In genomic region chr1:203009185-203009584, GRCh38 we compare ENCODE assay signal across 16 cellular contexts. TPM values are rescaled to one million over a fixed set of nuclear protein-coding genes. Genes with fewer than 3 reads are reported as not detected.
DNase-seq lines count a peak whose midpoint lies in the region; ATAC-seq and TF ChIP-seq lines count a peak whose summit lies in the region.
"Had no signal": no experiment of that assay in that cellular context is flagged by ENCODE, and none has a peak within 500 bp of the region (broad histone marks: within the 10 kb centered on the region; RNA-seq: fewer than 3 reads in every experiment).

No MANE protein-coding gene starts in this region.

- H3K36me3 ChIP-seq in mesodermal cell (ENCODE audit: control insufficient read depth, insufficient read depth, low read length) (peaks cover 57% of the 10 kb centered on the region), SK-N-SH (replicated peaks in 1 of 2; ENCODE audit: control insufficient read depth in 1 of 2, insufficient read depth in 2 of 2, low read length in 1 of 2) (peaks cover 32 to 40% of the 10 kb centered on the region in 2 experiments)

- no peaks in the 10 kb centered on the region for H3K27me3 Mint-ChIP-seq in stimulated activated naive CD8-positive, alpha-beta T cell treated with anti-CD3 and anti-CD28 coated beads, Interleukin-15, Interleukin-2, amounts not matched to agents 100 ng/mL and 50 ng/mL, for 24 hours
- H3K27me3 Mint-ChIP-seq in activated CD8-positive, alpha-beta T cell treated with anti-CD3 and anti-CD28 coated beads for 36 hours: no peaks in the 10 kb centered on the region

- H3K27me3 ChIP-seq in SK-N-SH (ENCODE audit: insufficient read depth): no peaks in the 10 kb centered on the region
- H3K27me3 ChIP-seq: body of pancreas, left lung, neutrophil, spleen had no signal

- H3K9ac ChIP-seq in SK-N-SH: no peak overlapping the region

- no CpG with 5 or more reads among the region's 3 CpGs for WGBS in mesodermal cell (ENCODE audit: insufficient coverage in 2 of 2), 2 experiments
- WGBS in SK-N-SH (ENCODE audit: low lambda C conversion rate): 99% methylated on average over 3 of the region's 3 CpGs

- H3K79me2 ChIP-seq in SK-N-SH (ENCODE audit: insufficient read depth): peaks cover 65% of the 10 kb centered on the region

- peaks cover 40% of the 10 kb centered on the region for H3K4me1 Mint-ChIP-seq in stimulated activated naive CD8-positive, alpha-beta T cell treated with anti-CD3 and anti-CD28 coated beads, Interleukin-15, Interleukin-2, amounts not matched to agents 100 ng/mL and 50 ng/mL, for 24 hours (ENCODE audit: low read depth)
- H3K4me1 Mint-ChIP-seq in activated CD8-positive, alpha-beta T cell treated with anti-CD3 and anti-CD28 coated beads for 36 hours (ENCODE audit: low read depth): peaks cover 35% of the 10 kb centered on the region

- no peak for DNase-seq in stimulated activated naive CD8-positive, alpha-beta T cell treated with anti-CD3 and anti-CD28 coated beads, Interleukin-15, Interleukin-2, amounts not matched to agents 100 U/mL and 50 U/mL, for 24 hours
- no peak for DNase-seq in activated CD8-positive, alpha-beta T cell treated with anti-CD3 and anti-CD28 coated beads for 36 hours
- no peak for DNase-seq in SK-N-SH
- no peak for DNase-seq in head of caudate nucleus
- no peak for DNase-seq in NK-92 treated with Interleukin-12 subunit alpha and Interleukin-12 subunit beta, amount 100 ng/mL, for 24 hours (lab: John Stamatoyannopoulos, UW)
- DNase-seq in left cardiac atrium: no peak
- DNase-seq: body of pancreas, DMS153, hypothalamus, left lung, NCI-H1436 treated with DMSO at 0.1 percent for 48 hours, spleen had no signal

- no peak overlapping the region for H2AFZ ChIP-seq in SK-N-SH (ENCODE audit: low read depth)

- no peak overlapping the region for H3K4me2 ChIP-seq in SK-N-SH

- POLR2A ChIA-PET in activated CD8-positive, alpha-beta T cell treated with anti-CD3 and anti-CD28 coated beads for 36 hours (lab: Charles Lee): interaction anchor here (1.1 to 3.4 kb wide), 3 partner anchors 13 to 43 kb away, joined by 4 to 15 read pairs (median 4); no protein-coding TSS in a partner anchor
- POLR2A ChIA-PET in SK-N-SH (lab: Yijun Ruan, JAX): no interaction called here

- no peak for TF ChIP-seq RAD21 in SK-N-SH (IDR thresholded peaks at IDR 0.05; ENCODE audit: low read length)

- H3K27ac Mint-ChIP-seq in stimulated activated naive CD8-positive, alpha-beta T cell treated with anti-CD3 and anti-CD28 coated beads, Interleukin-15, Interleukin-2, amounts not matched to agents 100 ng/mL and 50 ng/mL, for 24 hours: peak overlapping the region; percentile 67
- H3K27ac Mint-ChIP-seq in activated CD8-positive, alpha-beta T cell treated with anti-CD3 and anti-CD28 coated beads for 36 hours: no peak overlapping the region

- no peak for ATAC-seq in stimulated activated naive CD8-positive, alpha-beta T cell treated with anti-CD3 and anti-CD28 coated beads, Interleukin-15, Interleukin-2, amounts not matched to agents 100 U/mL and 50 U/mL, for 24 hours
- ATAC-seq in activated CD8-positive, alpha-beta T cell treated with anti-CD3 and anti-CD28 coated beads for 36 hours: no peak
- no peak for ATAC-seq in left cardiac atrium
- ATAC-seq: activated CD4-positive, CD25-positive, alpha-beta regulatory T cell treated with anti-CD3 and anti-CD28 coated beads, Interleukin-2, amount 50 U/mL, for 24 hours; body of pancreas; left lung had no signal

- H3F3A ChIP-seq in SK-N-SH (replicated peaks; ENCODE audit: insufficient read depth): peaks cover 9% of the 10 kb centered on the region

- H4K20me1 ChIP-seq in SK-N-SH (ENCODE audit: insufficient read depth): no peaks in the 10 kb centered on the region; the same call in 1 of the 2 replicates

- peaks cover 15% of the 10 kb centered on the region for H3K4me1 ChIP-seq in mesodermal cell (ENCODE audit: control insufficient read depth, insufficient read depth, low read length, poor library complexity, severe bottlenecking)
- H3K4me1 ChIP-seq in SK-N-SH (ENCODE audit: control insufficient read depth in 1 of 2, insufficient read depth in 2 of 2, low read depth in 1 of 2, low read length in 1 of 2): peaks cover 6 to 10% of the 10 kb centered on the region in 2 experiments; a peak in 3 of 4 replicates

- H3K27ac ChIP-seq in mesodermal cell (ENCODE audit: low read depth, low read length, severe bottlenecking): no peak overlapping the region
- no peak overlapping the region for H3K27ac ChIP-seq in SK-N-SH (ENCODE audit: low read depth in 2 of 2, low read length in 1 of 2)
- H3K27ac ChIP-seq: left lung, neutrophil had no signal

- H3K4me3 Mint-ChIP-seq in stimulated activated naive CD8-positive, alpha-beta T cell treated with anti-CD3 and anti-CD28 coated beads, Interleukin-15, Interleukin-2, amounts not matched to agents 100 ng/mL and 50 ng/mL, for 24 hours: peak overlapping the region; percentile 96
- peak overlapping the region; percentile 83 for H3K4me3 Mint-ChIP-seq in activated CD8-positive, alpha-beta T cell treated with anti-CD3 and anti-CD28 coated beads for 36 hours

- TF ChIP-seq EP300 in SK-N-SH (IDR thresholded peaks at IDR 0.05; ENCODE audit: borderline replicate concordance in 1 of 2, low read depth in 1 of 2, low read length in 1 of 2): no peak

- TF ChIP-seq CTCF in activated CD8-positive, alpha-beta T cell treated with anti-CD3 and anti-CD28 coated beads for 36 hours (IDR thresholded peaks at IDR 0.05): no peak
- TF ChIP-seq CTCF in SK-N-SH (IDR thresholded peaks at IDR 0.05): no peak

- intact Hi-C loops in activated CD8-positive, alpha-beta T cell treated with anti-CD3 and anti-CD28 coated beads for 36 hours (cut with micrococcal nuclease): loop anchor here (10.0 kb wide), 2 partner anchors 254 to 664 kb away; partner anchors contain the start of genes PPP1R12B and UBE2T
- intact Hi-C loops in head of caudate nucleus (cut with DNase I) (no loop called here), left cardiac atrium (cut with DNase I) (loop anchor here in 1 of 2 donors (10.0 kb wide), 1 partner anchor 84 kb away; the partner anchor contains the start of gene KLHL12)

- no peaks in the 10 kb centered on the region for H3K9me2 ChIP-seq in SK-N-SH

- no peaks in the 10 kb centered on the region for H3K9me3 Mint-ChIP-seq in stimulated activated naive CD8-positive, alpha-beta T cell treated with anti-CD3 and anti-CD28 coated beads, Interleukin-15, Interleukin-2, amounts not matched to agents 100 ng/mL and 50 ng/mL, for 24 hours
- no peaks in the 10 kb centered on the region for H3K9me3 Mint-ChIP-seq in activated CD8-positive, alpha-beta T cell treated with anti-CD3 and anti-CD28 coated beads for 36 hours

- peaks cover 40% of the 10 kb centered on the region for H3K36me3 Mint-ChIP-seq in stimulated activated naive CD8-positive, alpha-beta T cell treated with anti-CD3 and anti-CD28 coated beads, Interleukin-15, Interleukin-2, amounts not matched to agents 100 ng/mL and 50 ng/mL, for 24 hours (ENCODE audit: low read depth)
- peaks cover 24% of the 10 kb centered on the region for H3K36me3 Mint-ChIP-seq in activated CD8-positive, alpha-beta T cell treated with anti-CD3 and anti-CD28 coated beads for 36 hours (ENCODE audit: low read depth)

- H3K4me3 ChIP-seq in mesodermal cell (ENCODE audit: extremely low read depth, insufficient read depth, low read length, poor library complexity, severe bottlenecking): peak overlapping the region; percentile 7
- H3K4me3 ChIP-seq in SK-N-SH (ENCODE audit: low read depth in 2 of 2, low read length in 1 of 2): no peak overlapping the region
- H3K4me3 ChIP-seq: body of pancreas had no signal

- H3K9me3 ChIP-seq in mesodermal cell (ENCODE audit: control insufficient read depth, low read length): no peaks in the 10 kb centered on the region
- H3K9me3 ChIP-seq in SK-N-SH: no peaks in the 10 kb centered on the region
- H3K9me3 ChIP-seq: body of pancreas, left lung, neutrophil, spleen had no signal

- CTCF ChIA-PET in activated CD8-positive, alpha-beta T cell treated with anti-CD3 and anti-CD28 coated beads for 36 hours (lab: Charles Lee): interaction anchor here (0.8 to 1.4 kb wide), 3 partner anchors 10 to 31 kb away, joined by 3 to 5 read pairs (median 3); no protein-coding TSS in a partner anchor
- CTCF ChIA-PET in SK-N-SH (lab: Yijun Ruan, JAX): interaction anchor here (2.2 to 2.6 kb wide), 2 partner anchors 10 to 109 kb away, joined by 6 to 10 read pairs; no protein-coding TSS in a partner anchor

TF ChIP-seq in SK-N-SH, 30 proteins besides CTCF, POLR2A, EP300 and RAD21 (continues in another document):
- no peak for TF ChIP-seq RCOR1 (IDR thresholded peaks at IDR 0.05; ENCODE audit: low read length)

RNA-seq across cellular contexts. Expression of gene TMEM183A, which starts 2.0 kb away (rescaled TPM):
- 10 to 100 TPM; 76.5 to 82.2 TPM for total RNA-seq in activated CD8-positive, alpha-beta T cell treated with anti-CD3 and anti-CD28 coated beads for 36 hours
- 78.8 TPM for polyA plus RNA-seq in mesodermal cell (2013, experiment 1 of 2)
- 70.1 TPM for polyA plus RNA-seq in mesodermal cell (2013, experiment 2 of 2)
- polyA plus RNA-seq in SK-N-SH (2012; rRNA removed): 47.9 and 62.2 TPM in 2 replicates
- 43.9 and 55.4 TPM in 2 replicates for polyA plus RNA-seq in SK-N-SH (2012; cell fraction: cytosol; rRNA removed)
- polyA plus RNA-seq in SK-N-SH (2012; cell fraction: nucleus; rRNA removed): 70.0 and 98.7 TPM in 2 replicates
- 10 to 100 TPM; 25.1 to 31.8 TPM for total RNA-seq in left cardiac atrium

RNA-seq across cellular contexts. Expression of gene PPFIA4, which starts 17.1 kb away (rescaled TPM):
- total RNA-seq in activated CD8-positive, alpha-beta T cell treated with anti-CD3 and anti-CD28 coated beads for 36 hours: 10 to 100 TPM; 78.8 to 79.9 TPM
- polyA plus RNA-seq in mesodermal cell (2013, experiment 1 of 2): 6.4 TPM
- 6.1 TPM for polyA plus RNA-seq in mesodermal cell (2013, experiment 2 of 2)
- polyA plus RNA-seq in SK-N-SH (2012; rRNA removed): 4.4 and 5.5 TPM in 2 replicates
- 1.3 and 2.0 TPM in 2 replicates for polyA plus RNA-seq in SK-N-SH (2012; cell fraction: cytosol; rRNA removed)
- polyA plus RNA-seq in SK-N-SH (2012; cell fraction: nucleus; rRNA removed): 39.4 and 55.6 TPM in 2 replicates
- total RNA-seq in left cardiac atrium: 10 to 100 TPM; 16.0 to 16.3 TPM
- total RNA-seq: body of pancreas had no signal

RNA-seq across cellular contexts. Expression of gene CYB5R1, which starts 42.1 kb away (rescaled TPM):
- total RNA-seq in activated CD8-positive, alpha-beta T cell treated with anti-CD3 and anti-CD28 coated beads for 36 hours: 10 to 100 TPM; 13.6 to 14.0 TPM
- polyA plus RNA-seq in mesodermal cell (2013, experiment 1 of 2): 26.2 TPM
- 22.6 TPM for polyA plus RNA-seq in mesodermal cell (2013, experiment 2 of 2)
- polyA plus RNA-seq in SK-N-SH (2012; rRNA removed): 27.5 and 29.1 TPM in 2 replicates
- polyA plus RNA-seq in SK-N-SH (2012; cell fraction: cytosol; rRNA removed): 25.2 and 29.3 TPM in 2 replicates
- polyA plus RNA-seq in SK-N-SH (2012; cell fraction: nucleus; rRNA removed): 40.3 and 47.4 TPM in 2 replicates
- total RNA-seq in left cardiac atrium: 100 to 1,000 TPM in 1 of 2 donors, 10 to 100 TPM in 1; 69.9 to 100 TPM

RNA-seq across cellular contexts. Expression of gene ADIPOR1, which starts 51.1 kb away (rescaled TPM):
- 10 to 100 TPM; 64.8 to 67.0 TPM for total RNA-seq in activated CD8-positive, alpha-beta T cell treated with anti-CD3 and anti-CD28 coated beads for 36 hours
- polyA plus RNA-seq in mesodermal cell (2013, experiment 1 of 2): 92.6 TPM
- 82.7 TPM for polyA plus RNA-seq in mesodermal cell (2013, experiment 2 of 2)
- 82.2 and 125 TPM in 2 replicates for polyA plus RNA-seq in SK-N-SH (2012; rRNA removed)
- 88.3 and 113 TPM in 2 replicates for polyA plus RNA-seq in SK-N-SH (2012; cell fraction: cytosol; rRNA removed)
- 28.7 and 53.3 TPM in 2 replicates for polyA plus RNA-seq in SK-N-SH (2012; cell fraction: nucleus; rRNA removed)
- 10 to 100 TPM; 82.3 to 98.4 TPM for total RNA-seq in left cardiac atrium

Comparison
In these comparisons a context has a peak if more than half of its experiments do, and no peak if none do; other contexts are left out.
1. RNA of gene PPFIA4, which starts 17.1 kb away (total RNA-seq): 78.8 to 79.9 TPM in activated CD8-positive, alpha-beta T cell treated with anti-CD3 and anti-CD28 coated beads for 36 hours; 16.0 to 16.3 TPM in left cardiac atrium; every median in the first group is over 4 times any median in the second.
2. RNA of gene CYB5R1, which starts 42.1 kb away (total RNA-seq): 69.9 to 100 TPM in left cardiac atrium; 13.6 to 14.0 TPM in activated CD8-positive, alpha-beta T cell treated with anti-CD3 and anti-CD28 coated beads for 36 hours; every median in the first group is over 4 times any median in the second.